8 cellular contexts compared by ENCODE assay signal in genomic region chr7:130441408-130441854, GRCh38. TPM values are rescaled to one million over a fixed set of nuclear protein-coding genes. Genes with fewer than 3 reads are reported as not detected.
DNase-seq lines count a peak whose midpoint lies in the region; ATAC-seq and FAIRE-seq lines count a peak whose summit lies in the region.

No MANE protein-coding gene starts in this region.

- FAIRE-seq in HTR-8/SVneo (lab: Jason Lieb, UNC) = no peak

- H3K9me3 Mint-ChIP-seq in T-helper 1 cell treated with Interleukin-12 subunit alpha and Interleukin-12 subunit beta and Interleukin-4 antibody, amounts not matched to agents 30 μg/mL and 1 μg/mL, for 36 hours = no peaks in the 10 kb centered on the region
- H3K9me3 Mint-ChIP-seq in immature natural killer cell = no peaks in the 10 kb centered on the region
- H3K9me3 Mint-ChIP-seq in stimulated activated naive B cell treated with anti-CD40 and anti-IgM and Interleukin-4, amounts not matched to agents 10 μg/mL and 1 μg/mL and 100 μg/mL, for 72 hours = no peaks in the 10 kb centered on the region

- peak overlapping the region; percentile 20 for H3K27ac Mint-ChIP-seq in T-helper 1 cell treated with Interleukin-12 subunit alpha and Interleukin-12 subunit beta and Interleukin-4 antibody, amounts not matched to agents 30 μg/mL and 1 μg/mL, for 36 hours
- peak overlapping the region; percentile 23 to 90 (median 54) for H3K27ac Mint-ChIP-seq in immature natural killer cell
- H3K27ac Mint-ChIP-seq in stimulated activated naive B cell treated with anti-CD40 and anti-IgM and Interleukin-4, amounts not matched to agents 10 μg/mL and 1 μg/mL and 100 μg/mL, for 72 hours = peak overlapping the region; percentile 100

- peaks cover 11% of the 10 kb centered on the region for H3K36me3 Mint-ChIP-seq in T-helper 1 cell treated with Interleukin-12 subunit alpha and Interleukin-12 subunit beta and Interleukin-4 antibody, amounts not matched to agents 30 μg/mL and 1 μg/mL, for 36 hours (ENCODE audit: low read depth)
- peaks cover 0 to 3% (median 0%) of the 10 kb centered on the region in 3 donors for H3K36me3 Mint-ChIP-seq in immature natural killer cell
- peaks cover 2 to 7% of the 10 kb centered on the region in 2 donors for H3K36me3 Mint-ChIP-seq in stimulated activated naive B cell treated with anti-CD40 and anti-IgM and Interleukin-4, amounts not matched to agents 10 μg/mL and 1 μg/mL and 100 μg/mL, for 72 hours

- H3K27me3 Mint-ChIP-seq in T-helper 1 cell treated with Interleukin-12 subunit alpha and Interleukin-12 subunit beta and Interleukin-4 antibody, amounts not matched to agents 30 μg/mL and 1 μg/mL, for 36 hours (ENCODE audit: low read depth) = no peaks in the 10 kb centered on the region
- peaks cover 1 to 4% (median 4%) of the 10 kb centered on the region in 3 donors for H3K27me3 Mint-ChIP-seq in immature natural killer cell (ENCODE audit: low read depth in 3 of 3)
- peaks cover 0 to 5% of the 10 kb centered on the region in 2 donors for H3K27me3 Mint-ChIP-seq in stimulated activated naive B cell treated with anti-CD40 and anti-IgM and Interleukin-4, amounts not matched to agents 10 μg/mL and 1 μg/mL and 100 μg/mL, for 72 hours

- DNase-seq in T-helper 1 cell (no peak), NCI-H2107 treated with DMSO at 0.1 percent for 48 hours (lab: John Stamatoyannopoulos, UW; ENCODE audit: unreplicated experiment) (peak; percentile 99), immature natural killer cell (no peak), HTR-8/SVneo (ENCODE audit: insufficient read length, low spot score) (no peak)
- DNase-seq in stimulated activated naive B cell treated with anti-CD40 and anti-IgM and Interleukin-4, amounts not matched to agents 10 μg/mL and 1 μg/mL and 100 μg/mL, for 72 hours = no peak

- H3K4me3 Mint-ChIP-seq in T-helper 1 cell treated with Interleukin-12 subunit alpha and Interleukin-12 subunit beta and Interleukin-4 antibody, amounts not matched to agents 30 μg/mL and 1 μg/mL, for 36 hours = peak overlapping the region; percentile 99
- H3K4me3 Mint-ChIP-seq in immature natural killer cell = peak overlapping the region; percentile 95 to 100 (median 99)
- peak overlapping the region; percentile 98 to 99 for H3K4me3 Mint-ChIP-seq in stimulated activated naive B cell treated with anti-CD40 and anti-IgM and Interleukin-4, amounts not matched to agents 10 μg/mL and 1 μg/mL and 100 μg/mL, for 72 hours

- H3K4me1 Mint-ChIP-seq in T-helper 1 cell treated with Interleukin-12 subunit alpha and Interleukin-12 subunit beta and Interleukin-4 antibody, amounts not matched to agents 30 μg/mL and 1 μg/mL, for 36 hours (ENCODE audit: low read depth) = peaks cover 33% of the 10 kb centered on the region
- H3K4me1 Mint-ChIP-seq in immature natural killer cell = peaks cover 23 to 33% of the 10 kb centered on the region in 2 donors
- H3K4me1 Mint-ChIP-seq in stimulated activated naive B cell treated with anti-CD40 and anti-IgM and Interleukin-4, amounts not matched to agents 10 μg/mL and 1 μg/mL and 100 μg/mL, for 72 hours = peaks cover 8 to 28% of the 10 kb centered on the region in 2 donors

- ATAC-seq in stimulated activated naive B cell treated with anti-CD40 and anti-IgM and Interleukin-4, amounts not matched to agents 10 μg/mL and 1 μg/mL and 100 μg/mL, for 72 hours (replicated peaks) = no peak
- ATAC-seq in HG03571 (IDR thresholded peaks at IDR 0.05; ENCODE audit: unreplicated experiment) = no peak

- peak overlapping the region; percentile 86 for H3K27ac ChIP-seq in angular gyrus (ENCODE audit: low read depth, low read length)

RNA-seq across cellular contexts. Expression of gene CEP41, which starts 0.6 kb away (rescaled TPM):
- 10 to 100 TPM; 17.9 to 22.4 (median 20.8) TPM for polyA plus RNA-seq in immature natural killer cell

RNA-seq across cellular contexts. Expression of gene MEST, which starts 50.5 kb away (rescaled TPM):
- polyA plus RNA-seq in immature natural killer cell = 10 to 100 TPM in 1 of 3 donors, 1 to 10 TPM in 1, under 1 TPM in 1; 0.53 to 12.9 (median 3.0) TPM

Comparison
In these comparisons a context has a peak if more than half of its experiments do, and no peak if none do; other contexts are left out.
1. H3K27ac Mint-ChIP-seq: peak in every context shown above with its lines; median percentile 100 in stimulated activated naive B cell treated with anti-CD40 and anti-IgM and Interleukin-4, amounts not matched to agents 10 μg/mL and 1 μg/mL and 100 μg/mL, for 72 hours; 54 in immature natural killer cell; 20 in T-helper 1 cell treated with Interleukin-12 subunit alpha and Interleukin-12 subunit beta and Interleukin-4 antibody, amounts not matched to agents 30 μg/mL and 1 μg/mL, for 36 hours.